44 cellular contexts compared by ENCODE assay signal in the genomic region with DNA sequence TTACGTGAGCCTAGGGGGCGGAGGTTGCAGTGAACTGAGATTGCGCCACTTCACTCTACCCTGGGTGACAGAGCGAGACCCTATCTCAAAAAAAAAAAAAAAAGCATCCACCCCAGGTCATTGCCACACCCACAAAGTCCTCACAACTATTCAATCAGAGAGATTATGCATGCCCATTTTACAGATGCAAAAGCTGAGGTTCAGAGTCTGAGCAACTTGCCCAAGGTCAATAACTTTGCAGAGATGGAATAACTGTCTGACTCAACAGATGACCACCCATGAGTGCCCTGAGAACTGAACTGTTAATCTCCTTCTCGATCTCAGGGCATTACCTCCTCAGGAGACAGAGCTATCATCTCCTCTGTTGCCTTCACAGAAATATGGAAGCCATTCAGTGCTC. TPM values are rescaled to one million over a fixed set of nuclear protein-coding genes. Genes with fewer than 3 reads are reported as not detected.
"Had no signal": no experiment of that assay in that cellular context is flagged by ENCODE, and none has a peak within 500 bp of the region (broad histone marks: within the 10 kb centered on the region; RNA-seq: fewer than 3 reads in every experiment).

No MANE protein-coding gene starts in this region.

- H3K27me3 ChIP-seq: ascending aorta, body of pancreas, brain microvascular endothelial cell had no signal

- H3K9me3 ChIP-seq: adrenal gland had no signal

- H3K4me3 ChIP-seq: adrenal gland, ascending aorta, body of pancreas, breast epithelium, cardiac muscle cell had no signal

- H3K4me3 Mint-ChIP-seq: activated naive CD4-positive, alpha-beta T cell treated with anti-CD3 and anti-CD28 coated beads for 36 hours; activated naive CD4-positive, alpha-beta T cell treated with anti-CD3 and anti-CD28 coated beads, Interleukin-2, amount 10 ng/mL, durations not matched to agents 7 days and 5 days; activated naive CD4-positive, alpha-beta T cell treated with anti-CD3 and anti-CD28 coated beads, Interleukin-2, amount 50 U/mL, for 24 hours; activated naive CD8-positive, alpha-beta T cell; activated naive CD8-positive, alpha-beta T cell treated with anti-CD3 and anti-CD28 coated beads for 36 hours; activated naive CD8-positive, alpha-beta T cell treated with anti-CD3 and anti-CD28 coated beads, Interleukin-2, amount 10 ng/mL, durations not matched to agents 7 days and 5 days; activated naive CD8-positive, alpha-beta T cell treated with anti-CD3 and anti-CD28 coated beads, Interleukin-2, amount 50 U/mL, for 24 hours; activated T-cell treated with anti-CD3 and anti-CD28 coated beads, Interleukin-2, amount 50 U/mL, for 24 hours; activated T-cell treated with anti-CD3 and anti-CD28 coated beads, Interleukin-2, amount 50 U/mL, for 4 hours; activated T-cell treated with anti-CD3 and anti-CD28 coated beads, Interleukin-2, amount 50 U/mL, for 72 hours; activated T-helper 1 cell treated with anti-CD3 and anti-CD28 coated beads, Interleukin-12 subunit alpha, Interleukin-12 subunit beta, Interleukin-2, Interleukin-4 antibody, amounts not matched to agents 30 ng/mL and 10 ng/mL and 1 ng/mL, durations not matched to agents 14 hours and 24 hours and 36 hours; activated T-helper 17 cell treated with anti-CD3 and anti-CD28 coated beads, Interleukin-2, amount 50 U/mL, for 72 hours; brain; central memory CD8-positive, alpha-beta T cell had no signal

- H3K36me3 ChIP-seq: adrenal gland, ascending aorta, brain microvascular endothelial cell, breast epithelium, cardiac muscle cell had no signal

- H3K27ac Mint-ChIP-seq: activated naive CD4-positive, alpha-beta T cell treated with anti-CD3 and anti-CD28 coated beads for 36 hours; activated naive CD4-positive, alpha-beta T cell treated with anti-CD3 and anti-CD28 coated beads, Interleukin-2, amount 10 ng/mL, durations not matched to agents 7 days and 5 days; activated naive CD4-positive, alpha-beta T cell treated with anti-CD3 and anti-CD28 coated beads, Interleukin-2, amount 50 U/mL, for 24 hours; activated naive CD4-positive, alpha-beta T cell treated with anti-CD3 and anti-CD28 coated beads, Interleukin-2, amount 50 U/mL, for 72 hours; activated naive CD8-positive, alpha-beta T cell; activated naive CD8-positive, alpha-beta T cell treated with anti-CD3 and anti-CD28 coated beads for 36 hours; activated naive CD8-positive, alpha-beta T cell treated with anti-CD3 and anti-CD28 coated beads, Interleukin-2, amount 10 ng/mL, durations not matched to agents 7 days and 5 days; activated naive CD8-positive, alpha-beta T cell treated with anti-CD3 and anti-CD28 coated beads, Interleukin-2, amount 50 U/mL, for 24 hours; activated T-cell treated with anti-CD3 and anti-CD28 coated beads, Interleukin-2, amount 50 U/mL, for 24 hours; activated T-cell treated with anti-CD3 and anti-CD28 coated beads, Interleukin-2, amount 50 U/mL, for 72 hours; activated T-helper 1 cell treated with anti-CD3 and anti-CD28 coated beads, Interleukin-12 subunit alpha, Interleukin-12 subunit beta, Interleukin-2, Interleukin-4 antibody, amounts not matched to agents 30 ng/mL and 10 ng/mL and 1 ng/mL, durations not matched to agents 14 hours and 24 hours and 36 hours; activated T-helper 17 cell treated with anti-CD3 and anti-CD28 coated beads, Interleukin-2, amount 50 U/mL, for 72 hours; activated T-helper 2 cell treated with anti-CD3 and anti-CD28 coated beads, Interferon-gamma antibody, Interleukin-2, Interleukin-4, amounts not matched to agents 10 μg/mL and 5 μg/mL and 100 μg/mL, durations not matched to agents 14 hours and 24 hours and 36 hours; brain had no signal

- DNase-seq: activated effector memory CD4-positive, alpha-beta T cell treated with anti-CD3 and anti-CD28 coated beads, Interleukin-2, amount 50 U/mL, for 16 hours; activated effector memory CD4-positive, alpha-beta T cell treated with Interleukin-2 at 50 U/mL for 16 hours; activated gamma-delta T cell; activated gamma-delta T cell treated with Interleukin-2 at 50 U/mL for 16 hours; activated naive CD4-positive, alpha-beta T cell; activated naive CD4-positive, alpha-beta T cell treated with anti-CD3 and anti-CD28 coated beads for 36 hours; activated naive CD4-positive, alpha-beta T cell treated with anti-CD3 and anti-CD28 coated beads, Interleukin-2, amount 10 ng/mL, durations not matched to agents 7 days and 5 days; activated naive CD4-positive, alpha-beta T cell treated with anti-CD3 and anti-CD28 coated beads, Interleukin-2, amount 50 U/mL, for 16 hours; activated naive CD4-positive, alpha-beta T cell treated with Interleukin-2 at 50 U/mL for 16 hours; activated naive CD8-positive, alpha-beta T cell treated with anti-CD3 and anti-CD28 coated beads for 36 hours; activated naive CD8-positive, alpha-beta T cell treated with anti-CD3 and anti-CD28 coated beads, Interleukin-2, amount 10 ng/mL, durations not matched to agents 7 days and 5 days; activated naive CD8-positive, alpha-beta T cell treated with anti-CD3 and anti-CD28 coated beads, Interleukin-2, amount 50 U/mL, for 24 hours; activated T-cell treated with anti-CD3 and anti-CD28 coated beads, Interleukin-2, amount 50 U/mL, for 1 hour; activated T-cell treated with anti-CD3 and anti-CD28 coated beads, Interleukin-2, amount 50 U/mL, for 24 hours; activated T-cell treated with anti-CD3 and anti-CD28 coated beads, Interleukin-2, amount 50 U/mL, for 4 hours; activated T-cell treated with anti-CD3 and anti-CD28 coated beads, Interleukin-2, amount 50 U/mL, for 48 hours; activated T-cell treated with anti-CD3 and anti-CD28 coated beads, Interleukin-2, amount 50 U/mL, for 72 hours; adrenal gland; amniotic stem cell; amygdala; anterior cingulate cortex; aorta; body of pancreas; brain microvascular endothelial cell; caudate nucleus; central memory CD4-positive, alpha-beta T cell; cerebellar nuclear complex had no signal

- H3K27ac ChIP-seq: adrenal gland, ascending aorta, body of pancreas, brain microvascular endothelial cell, breast epithelium, cardiac muscle cell had no signal

- H3K4me1 ChIP-seq: adrenal gland, ascending aorta, body of pancreas, breast epithelium had no signal

- H3K27me3 Mint-ChIP-seq: activated naive CD4-positive, alpha-beta T cell treated with anti-CD3 and anti-CD28 coated beads, Interleukin-2, amount 10 ng/mL, durations not matched to agents 7 days and 5 days; activated naive CD4-positive, alpha-beta T cell treated with anti-CD3 and anti-CD28 coated beads, Interleukin-2, amount 50 U/mL, for 24 hours; activated naive CD8-positive, alpha-beta T cell treated with anti-CD3 and anti-CD28 coated beads, Interleukin-2, amount 10 ng/mL, durations not matched to agents 7 days and 5 days; activated T-helper 17 cell treated with anti-CD3 and anti-CD28 coated beads, Interleukin-2, amount 50 U/mL, for 72 hours; central memory CD8-positive, alpha-beta T cell had no signal

- H3K4me1 Mint-ChIP-seq: activated naive CD4-positive, alpha-beta T cell treated with anti-CD3 and anti-CD28 coated beads, Interleukin-2, amount 10 ng/mL, durations not matched to agents 7 days and 5 days; activated naive CD4-positive, alpha-beta T cell treated with anti-CD3 and anti-CD28 coated beads, Interleukin-2, amount 50 U/mL, for 24 hours; activated naive CD8-positive, alpha-beta T cell treated with anti-CD3 and anti-CD28 coated beads for 36 hours; activated naive CD8-positive, alpha-beta T cell treated with anti-CD3 and anti-CD28 coated beads, Interleukin-2, amount 10 ng/mL, durations not matched to agents 7 days and 5 days; activated naive CD8-positive, alpha-beta T cell treated with anti-CD3 and anti-CD28 coated beads, Interleukin-2, amount 50 U/mL, for 24 hours; activated T-helper 17 cell treated with anti-CD3 and anti-CD28 coated beads, Interleukin-2, amount 50 U/mL, for 72 hours; brain; central memory CD8-positive, alpha-beta T cell had no signal

- H3K9me3 Mint-ChIP-seq: activated naive CD4-positive, alpha-beta T cell treated with anti-CD3 and anti-CD28 coated beads, Interleukin-2, amount 10 ng/mL, durations not matched to agents 7 days and 5 days; activated naive CD4-positive, alpha-beta T cell treated with anti-CD3 and anti-CD28 coated beads, Interleukin-2, amount 50 U/mL, for 24 hours; activated naive CD8-positive, alpha-beta T cell treated with anti-CD3 and anti-CD28 coated beads for 36 hours; activated naive CD8-positive, alpha-beta T cell treated with anti-CD3 and anti-CD28 coated beads, Interleukin-2, amount 10 ng/mL, durations not matched to agents 7 days and 5 days; activated T-cell treated with anti-CD3 and anti-CD28 coated beads, Interleukin-2, amount 50 U/mL, for 4 hours; activated T-helper 1 cell treated with anti-CD3 and anti-CD28 coated beads, Interleukin-12 subunit alpha, Interleukin-12 subunit beta, Interleukin-2, Interleukin-4 antibody, amounts not matched to agents 30 ng/mL and 10 ng/mL and 1 ng/mL, durations not matched to agents 14 hours and 24 hours and 36 hours; central memory CD8-positive, alpha-beta T cell had no signal

- H3K36me3 Mint-ChIP-seq: activated naive CD4-positive, alpha-beta T cell treated with anti-CD3 and anti-CD28 coated beads, Interleukin-2, amount 10 ng/mL, durations not matched to agents 7 days and 5 days; activated naive CD4-positive, alpha-beta T cell treated with anti-CD3 and anti-CD28 coated beads, Interleukin-2, amount 50 U/mL, for 24 hours; activated naive CD4-positive, alpha-beta T cell treated with anti-CD3 and anti-CD28 coated beads, Interleukin-2, amount 50 U/mL, for 72 hours; activated naive CD8-positive, alpha-beta T cell; activated naive CD8-positive, alpha-beta T cell treated with anti-CD3 and anti-CD28 coated beads for 36 hours; activated naive CD8-positive, alpha-beta T cell treated with anti-CD3 and anti-CD28 coated beads, Interleukin-2, amount 10 ng/mL, durations not matched to agents 7 days and 5 days; brain had no signal

- FAIRE-seq: astrocyte had no signal

- ATAC-seq: activated naive CD4-positive, alpha-beta T cell treated with anti-CD3 and anti-CD28 coated beads, Interleukin-2, amount 50 U/mL, for 72 hours; activated naive CD8-positive, alpha-beta T cell treated with anti-CD3 and anti-CD28 coated beads, Interleukin-2, amount 50 U/mL, for 24 hours; activated T-cell treated with anti-CD3 and anti-CD28 coated beads, Interleukin-2, amount 50 U/mL, for 4 hours; activated T-cell treated with anti-CD3 and anti-CD28 coated beads, Interleukin-2, amount 50 U/mL, for 72 hours; activated T-helper 17 cell treated with anti-CD3 and anti-CD28 coated beads, Interleukin-2, amount 50 U/mL, for 72 hours; body of pancreas had no signal

RNA-seq across cellular contexts. Expression of gene TMEM114, which starts 5.5 kb away (rescaled TPM):
- total RNA-seq: activated naive CD4-positive, alpha-beta T cell treated with anti-CD3 and anti-CD28 coated beads for 36 hours; activated naive CD4-positive, alpha-beta T cell treated with anti-CD3 and anti-CD28 coated beads, Interleukin-2, amount 50 U/mL, for 72 hours; activated naive CD8-positive, alpha-beta T cell treated with anti-CD3 and anti-CD28 coated beads for 36 hours; activated naive CD8-positive, alpha-beta T cell treated with anti-CD3 and anti-CD28 coated beads, Interleukin-2, amount 10 ng/mL, durations not matched to agents 7 days and 5 days; activated T-cell treated with anti-CD3 and anti-CD28 coated beads, Interleukin-2, amount 50 U/mL, for 4 hours; activated T-cell treated with anti-CD3 and anti-CD28 coated beads, Interleukin-2, amount 50 U/mL, for 72 hours; activated T-helper 1 cell treated with anti-CD3 and anti-CD28 coated beads, Interleukin-12 subunit alpha, Interleukin-12 subunit beta, Interleukin-2, Interleukin-4 antibody, amounts not matched to agents 30 ng/mL and 10 ng/mL and 1 ng/mL, durations not matched to agents 14 hours and 24 hours and 36 hours; activated T-helper 17 cell treated with anti-CD3 and anti-CD28 coated beads, Interleukin-2, amount 50 U/mL, for 72 hours; activated T-helper 2 cell treated with anti-CD3 and anti-CD28 coated beads, Interferon-gamma antibody, Interleukin-2, Interleukin-4, amounts not matched to agents 10 μg/mL and 5 μg/mL and 100 μg/mL, durations not matched to agents 14 hours and 24 hours and 36 hours; adrenal gland; aorta; ascending aorta; astrocyte; body of pancreas; breast epithelium; bronchial epithelial cell; cardiac muscle cell; cardiac septum; cerebellum; chondrocyte had no signal
- polyA plus RNA-seq: adipose tissue, aorta, cardiac muscle cell had no signal
